15 cellular contexts compared by ENCODE assay signal in genomic region chr1:3773572-3774502, GRCh38. TPM values are rescaled to one million over a fixed set of nuclear protein-coding genes. Genes with fewer than 3 reads are reported as not detected.
DNase-seq lines count a peak whose midpoint lies in the region; ATAC-seq, FAIRE-seq and TF ChIP-seq lines count a peak whose summit lies in the region.
"Had no signal": no experiment of that assay in that cellular context is flagged by ENCODE, and none has a peak within 500 bp of the region (broad histone marks: within the 10 kb centered on the region; RNA-seq: fewer than 3 reads in every experiment).

No MANE protein-coding gene starts in this region.

- no peak overlapping the region for H2AFZ ChIP-seq in GM12878 (ENCODE audit: control insufficient read depth, low read depth, low read length)

- ATAC-seq in Right ventricle myocardium inferior (no peak), heart right ventricle (no peak), GM12878 (no peak), HG02885 (IDR thresholded peaks at IDR 0.05; ENCODE audit: poor library complexity, unreplicated experiment) (no peak)
- no peak for ATAC-seq in naive thymus-derived CD8-positive, alpha-beta T cell
- ATAC-seq: activated naive CD8-positive, alpha-beta T cell treated with anti-CD3 and anti-CD28 coated beads, Interleukin-2, amount 50 U/mL, for 24 hours had no signal

- H3K27me3 ChIP-seq in heart right ventricle (peaks cover 0 to 23% (median 4%) of the 10 kb centered on the region in 7 donors), GM12878 (replicated peaks in 1 of 2; ENCODE audit: control insufficient read depth in 2 of 2, insufficient read depth in 2 of 2, low read length in 1 of 2) (no peaks in the 10 kb centered on the region; a peak in 1 of 4 replicates), uterus (no peaks in the 10 kb centered on the region)

- WGBS in heart right ventricle, 2 donors, result 80 to 85% methylated on average over 23 of the region's 23 CpGs
- 80% methylated on average over 22 of the region's 23 CpGs for WGBS in GM12878 (ENCODE audit: insufficient coverage, insufficient replicate concordance, low lambda C conversion rate, missing lambda C conversion rate)

- H3K9ac ChIP-seq in GM12878 (ENCODE audit: control insufficient read depth, insufficient read depth, low read length), result no peak overlapping the region

- H3K4me3 ChIP-seq in heart right ventricle, result no peak overlapping the region
- H3K4me3 ChIP-seq in GM12878, result no peak overlapping the region
- no peak overlapping the region for H3K4me3 ChIP-seq in uterus

- FAIRE-seq in GM12878 (lab: Jason Lieb, UNC), result no peak

- no peak for TF ChIP-seq POLR2A in GM12878 (IDR thresholded peaks at IDR 0.05; ENCODE audit: low read depth, low read length)
- TF ChIP-seq POLR2A in uterus (IDR thresholded peaks at IDR 0.05), result no peak

- H4K20me1 ChIP-seq in GM12878 (ENCODE audit: control insufficient read depth, insufficient read depth), result no peaks in the 10 kb centered on the region

- no peaks in the 10 kb centered on the region for H3K9me3 ChIP-seq in heart right ventricle
- H3K9me3 ChIP-seq in GM12878 (replicated peaks; ENCODE audit: control insufficient read depth, insufficient read depth, low read length), result no peaks in the 10 kb centered on the region
- H3K9me3 ChIP-seq in uterus, result no peaks in the 10 kb centered on the region

- peak; percentile 43 for DNase-seq in Right ventricle myocardium inferior (ENCODE audit: missing footprints)
- DNase-seq in heart right ventricle, result no peak
- no peak for DNase-seq in GM12878 (ENCODE audit: low read depth, low spot score)
- DNase-seq in naive thymus-derived CD8-positive, alpha-beta T cell, result peak in 1 of 10 donors; percentile 60
- DNase-seq in uterus, result no peak
- no peak for DNase-seq in stimulated activated CD4-positive, alpha-beta T cell treated with anti-CD3 and anti-CD28 coated beads, Interleukin-4, amount 100 ng/mL, for 4 hours
- no peak for DNase-seq in pons (ENCODE audit: low spot score)
- DNase-seq: activated naive CD8-positive, alpha-beta T cell treated with anti-CD3 and anti-CD28 coated beads, Interleukin-2, amount 50 U/mL, for 24 hours; H7; NCI-H1048; NCI-H774; occipital lobe had no signal

- RAD21 ChIA-PET in GM12878 (lab: Charles Lee; ENCODE audit: unreplicated experiment), result interaction anchor here (0.8 kb wide), 1 partner anchor 28 kb away, joined by 3 read pairs; no protein-coding TSS in a partner anchor

- peak overlapping the region; percentile 68; the same call in 1 of the 2 replicates for H3K4me2 ChIP-seq in GM12878 (ENCODE audit: control insufficient read depth, insufficient read depth)

- peaks cover 9 to 29% (median 22%) of the 10 kb centered on the region in 4 donors for H3K4me1 Mint-ChIP-seq in naive thymus-derived CD8-positive, alpha-beta T cell

- H3K4me3 Mint-ChIP-seq in naive thymus-derived CD8-positive, alpha-beta T cell, result peak overlapping the region in 8 of 10 donors; percentile 24 to 77 (median 62)

- H3K27ac ChIP-seq in heart right ventricle, result peak overlapping the region in 5 of 10 donors; percentile 3 to 78 (median 70)
- H3K27ac ChIP-seq in GM12878 (ENCODE audit: control insufficient read depth, insufficient read depth), result no peak overlapping the region
- H3K27ac ChIP-seq in uterus, result peak overlapping the region; percentile 70 to 94

- BruUV-seq in GM12878 (replicated peaks; lab: Mats Ljungman, UMichigan), result no TSS peak

- peaks cover 22 to 59% (median 40%) of the 10 kb centered on the region in 9 donors for H3K4me1 ChIP-seq in heart right ventricle
- peaks cover 15% of the 10 kb centered on the region for H3K4me1 ChIP-seq in GM12878 (ENCODE audit: control insufficient read depth, insufficient read depth, low read length)
- peaks cover 0 to 10% of the 10 kb centered on the region in 2 donors for H3K4me1 ChIP-seq in uterus

- H3K27me3 Mint-ChIP-seq in naive thymus-derived CD8-positive, alpha-beta T cell, result no peaks in the 10 kb centered on the region
- H3K27me3 Mint-ChIP-seq: activated naive CD8-positive, alpha-beta T cell treated with anti-CD3 and anti-CD28 coated beads, Interleukin-2, amount 50 U/mL, for 24 hours had no signal

- no peaks in the 10 kb centered on the region for H3K9me3 Mint-ChIP-seq in naive thymus-derived CD8-positive, alpha-beta T cell
- H3K9me3 Mint-ChIP-seq: activated naive CD8-positive, alpha-beta T cell treated with anti-CD3 and anti-CD28 coated beads, Interleukin-2, amount 50 U/mL, for 24 hours had no signal

- no peak for TF ChIP-seq RAD21 in GM12878 (IDR thresholded peaks at IDR 0.05; ENCODE audit: insufficient read depth, low read depth, low read length)

- H3K79me2 ChIP-seq in GM12878 (ENCODE audit: control insufficient read depth, insufficient read depth, low read length), result no peaks in the 10 kb centered on the region

- peak overlapping the region in 4 of 10 donors; percentile 10 to 71 (median 32) for H3K27ac Mint-ChIP-seq in naive thymus-derived CD8-positive, alpha-beta T cell
- H3K27ac Mint-ChIP-seq: activated naive CD8-positive, alpha-beta T cell treated with anti-CD3 and anti-CD28 coated beads, Interleukin-2, amount 50 U/mL, for 24 hours had no signal

- SMC1A ChIA-PET in GM12878 (lab: Charles Lee; ENCODE audit: uncharacterized antibody, unreplicated experiment), result interaction anchor here (0.9 kb wide), 1 partner anchor 75 kb away, joined by 3 read pairs; no protein-coding TSS in a partner anchor

- TF ChIP-seq CTCF in heart right ventricle (IDR thresholded peaks at IDR 0.05) (no peak), GM12878 (IDR thresholded peaks at IDR 0.05 in 2 of 3, conservative IDR thresholded peaks at IDR 0.05 in 1 of 3; ENCODE audit: control insufficient read depth in 2 of 3, extremely low read depth in 1 of 3, insufficient read depth in 1 of 3, low read depth in 3 of 3, low read length in 3 of 3) (no peak), uterus (IDR thresholded peaks at IDR 0.05) (no peak)

- no peak for TF ChIP-seq EP300 in GM12878 (IDR thresholded peaks at IDR 0.05; ENCODE audit: borderline replicate concordance in 1 of 2, control insufficient read depth in 1 of 2, low read depth in 2 of 2, low read length in 2 of 2)

- intact Hi-C loops in Right ventricle myocardium inferior (cut with DNase I) (no loop called here), heart right ventricle (cut with DNase I) (no loop called here), GM12878 (cut with micrococcal nuclease; ENCODE audit: unreplicated experiment) (no loop called here), uterus (cut with DNase I; ENCODE audit: low total_unique reads) (no loop called here)

- in situ Hi-C loops in GM12878 (cut with MboI), result no loop called here

- H3K36me3 ChIP-seq in heart right ventricle (peaks cover 0 to 14% (median under 1%) of the 10 kb centered on the region in 9 donors), GM12878 (ENCODE audit: control insufficient read depth in 2 of 2, insufficient read depth in 2 of 2, low read length in 1 of 2) (peaks cover 0 to under 1% of the 10 kb centered on the region in 2 experiments; a peak in 2 of 4 replicates), uterus (no peaks in the 10 kb centered on the region)

- CTCF ChIA-PET in GM12878 (lab: Yijun Ruan, JAX), result interaction anchor here (0.6 to 0.7 kb wide), 4 partner anchors 13 to 151 kb away, joined by 3 to 4 read pairs (median 3); no protein-coding TSS in a partner anchor

- no peaks in the 10 kb centered on the region for H3K36me3 Mint-ChIP-seq in naive thymus-derived CD8-positive, alpha-beta T cell

- POLR2A ChIA-PET in GM12878 (lab: Charles Lee), result no interaction called here
- POLR2A ChIA-PET in naive thymus-derived CD8-positive, alpha-beta T cell (lab: Charles Lee), result interaction anchor here (1.0 to 1.3 kb wide), 2 partner anchors 20 to 22 kb away, joined by 3 to 4 read pairs; partner anchors contain the start of gene LRRC47

RNA-seq across cellular contexts. Expression of gene SMIM1, which starts 1.3 kb away (rescaled TPM):
- total RNA-seq in Right ventricle myocardium inferior (13.0 TPM), heart right ventricle (10 to 100 TPM in 5 of 10 donors, 1 to 10 TPM in 5; 6.2 to 24.5 (median 9.7) TPM), GM12878 (2014; rRNA removed) (0.71 TPM in 1 of 2 replicates, not detected in the other), GM12878 (2014; rRNA removed; fragmentation: Illumina TruSeq; extraction: Trizol) (not detected in 2 replicates), GM12878 (2021) (0.53 TPM in 1 of 2 replicates, not detected in the other), uterus (10 to 100 TPM in 1 of 4 donors, 1 to 10 TPM in 1, not detected in 2; 4.4 to 15.4 TPM)
- polyA plus RNA-seq in heart right ventricle (10 to 100 TPM in 1 of 2 donors, 1 to 10 TPM in 1; 4.0 to 33.9 TPM), GM12878 (2011; rRNA removed) (0.30 TPM in 1 of 2 replicates, not detected in the other), GM12878 (2014; fragmentation: Illumina TruSeq; extraction: Trizol) (not detected in 2 replicates), GM12878 (2014; fragmentation: Nextera tagmentation; extraction: Ambion mirVana) (not detected), GM12878 (2014; rRNA removed) (0.37 and 1.1 TPM in 2 replicates), GM12878 (2016; fragmentation: Nextera tagmentation; extraction: Ambion mirVana) (not detected)
- 3.9 TPM in 1 of 2 replicates, not detected in the other for total RNA-seq in GM12878 (2013; cell fraction: nucleolus; rRNA removed)
- polyA plus RNA-seq in GM12878 (2011; ENCODE audit: low read depth), result not detected
- polyA plus RNA-seq in GM12878 (2011; cell fraction: cytosol; rRNA removed), result 0.54 and 0.92 TPM in 2 replicates
- 0.36 and 0.94 TPM in 2 replicates for polyA plus RNA-seq in GM12878 (2011; cell fraction: nucleus; rRNA removed)
- polyA plus RNA-seq in GM12878 (2012), result 0.97 and 1.8 TPM in 2 replicates
- not detected in 2 replicates for polyA minus RNA-seq in GM12878 (2011; rRNA and poly(A)+ RNA removed)
- not detected in 2 replicates for polyA minus RNA-seq in GM12878 (2011; cell fraction: cytosol; rRNA and poly(A)+ RNA removed)
- 0.97 and 1.1 TPM in 2 replicates for polyA minus RNA-seq in GM12878 (2011; cell fraction: nucleus; rRNA and poly(A)+ RNA removed)
- 1 to 10 TPM; 2.8 to 5.7 TPM for total RNA-seq in naive thymus-derived CD8-positive, alpha-beta T cell
- 1 to 10 TPM; 1.3 to 2.3 (median 1.4) TPM for polyA plus RNA-seq in naive thymus-derived CD8-positive, alpha-beta T cell
- total RNA-seq: T-helper 1 cell treated with Interleukin-12 subunit alpha and Interleukin-12 subunit beta and Interleukin-4 antibody, amounts not matched to agents 30 ng/mL and 1 ng/mL, for 36 hours had no signal

RNA-seq across cellular contexts. Expression of gene CCDC27, which starts 21.6 kb away (rescaled TPM):
- not detected for total RNA-seq in Right ventricle myocardium inferior
- total RNA-seq in heart right ventricle, result not detected
- under 1 TPM in 1 of 2 donors, not detected in 1; 0.03 TPM for polyA plus RNA-seq in heart right ventricle
- not detected in 2 replicates for total RNA-seq in GM12878 (2013; cell fraction: nucleolus; rRNA removed)
- not detected in 2 replicates for total RNA-seq in GM12878 (2014; rRNA removed)
- not detected in 2 replicates for total RNA-seq in GM12878 (2014; rRNA removed; fragmentation: Illumina TruSeq; extraction: Trizol)
- total RNA-seq in GM12878 (2021), result not detected in 2 replicates
- not detected for polyA plus RNA-seq in GM12878 (2011; ENCODE audit: low read depth)
- polyA plus RNA-seq in GM12878 (2011; rRNA removed), result not detected in 2 replicates
- polyA plus RNA-seq in GM12878 (2011; cell fraction: cytosol; rRNA removed), result not detected in 2 replicates
- not detected in 2 replicates for polyA plus RNA-seq in GM12878 (2011; cell fraction: nucleus; rRNA removed)
- polyA plus RNA-seq in GM12878 (2012), result not detected in 2 replicates
- not detected in 2 replicates for polyA plus RNA-seq in GM12878 (2014; fragmentation: Illumina TruSeq; extraction: Trizol)
- polyA plus RNA-seq in GM12878 (2014; fragmentation: Nextera tagmentation; extraction: Ambion mirVana), result under 1 TPM in 1 of 2 experiments, not detected in 1; 0.05 TPM
- polyA plus RNA-seq in GM12878 (2014; rRNA removed), result not detected in 2 replicates
- polyA plus RNA-seq in GM12878 (2016; fragmentation: Nextera tagmentation; extraction: Ambion mirVana), result not detected
- not detected in 2 replicates for polyA minus RNA-seq in GM12878 (2011; rRNA and poly(A)+ RNA removed)
- polyA minus RNA-seq in GM12878 (2011; cell fraction: cytosol; rRNA and poly(A)+ RNA removed), result not detected in 2 replicates
- not detected in 2 replicates for polyA minus RNA-seq in GM12878 (2011; cell fraction: nucleus; rRNA and poly(A)+ RNA removed)
- total RNA-seq in naive thymus-derived CD8-positive, alpha-beta T cell, result not detected
- not detected for polyA plus RNA-seq in naive thymus-derived CD8-positive, alpha-beta T cell
- total RNA-seq in uterus, result not detected
- total RNA-seq: occipital lobe; T-helper 1 cell treated with Interleukin-12 subunit alpha and Interleukin-12 subunit beta and Interleukin-4 antibody, amounts not matched to agents 30 ng/mL and 1 ng/mL, for 36 hours; ureter had no signal

RNA-seq across cellular contexts. Expression of gene LRRC47, which starts 22.5 kb away (rescaled TPM):
- total RNA-seq in Right ventricle myocardium inferior (54.5 TPM), heart right ventricle (10 to 100 TPM; 54.9 to 85.4 (median 73.9) TPM), GM12878 (2014; rRNA removed) (20.9 and 22.9 TPM in 2 replicates), GM12878 (2014; rRNA removed; fragmentation: Illumina TruSeq; extraction: Trizol) (13.7 and 15.3 TPM in 2 replicates), GM12878 (2021) (31.0 and 34.6 TPM in 2 replicates), uterus (10 to 100 TPM; 19.0 to 44.7 (median 37.4) TPM)
- polyA plus RNA-seq in heart right ventricle (10 to 100 TPM; 17.6 to 28.1 TPM), GM12878 (2011; rRNA removed) (24.0 and 25.4 TPM in 2 replicates), GM12878 (2014; fragmentation: Illumina TruSeq; extraction: Trizol) (20.4 and 26.1 TPM in 2 replicates), GM12878 (2014; fragmentation: Nextera tagmentation; extraction: Ambion mirVana) (1 to 10 TPM; 2.5 to 4.5 TPM), GM12878 (2014; rRNA removed) (21.1 and 24.4 TPM in 2 replicates), GM12878 (2016; fragmentation: Nextera tagmentation; extraction: Ambion mirVana) (10 to 100 TPM; 14.1 to 15.3 TPM)
- 13.3 and 18.5 TPM in 2 replicates for total RNA-seq in GM12878 (2013; cell fraction: nucleolus; rRNA removed)
- polyA plus RNA-seq in GM12878 (2011; ENCODE audit: low read depth), result 8.3 TPM
- 13.1 and 14.6 TPM in 2 replicates for polyA plus RNA-seq in GM12878 (2011; cell fraction: cytosol; rRNA removed)
- 17.9 and 29.4 TPM in 2 replicates for polyA plus RNA-seq in GM12878 (2011; cell fraction: nucleus; rRNA removed)
- 23.2 and 23.5 TPM in 2 replicates for polyA plus RNA-seq in GM12878 (2012)
- 6.3 and 8.1 TPM in 2 replicates for polyA minus RNA-seq in GM12878 (2011; rRNA and poly(A)+ RNA removed)
- polyA minus RNA-seq in GM12878 (2011; cell fraction: cytosol; rRNA and poly(A)+ RNA removed), result 6.0 and 6.8 TPM in 2 replicates
- polyA minus RNA-seq in GM12878 (2011; cell fraction: nucleus; rRNA and poly(A)+ RNA removed), result 4.2 and 8.9 TPM in 2 replicates
- total RNA-seq in naive thymus-derived CD8-positive, alpha-beta T cell, result 10 to 100 TPM; 46.0 to 52.6 TPM
- 10 to 100 TPM; 23.9 to 34.9 (median 34.6) TPM for polyA plus RNA-seq in naive thymus-derived CD8-positive, alpha-beta T cell
